ENCODE assay signal across 1 cellular context in genomic region chr14:67619446-67620216, GRCh38.
A peak's percentile ranks its signal among the peaks of the same experiment; 100 is the strongest.
TF ChIP-seq lines count a peak whose summit lies in the region.

ARG2 (plus strand) TSS chr14:67619920; CDS start chr14:67619978, 58 bp downstream.

TF ChIP-seq in HEK293, 187 proteins besides CTCF, POLR2A, EP300 and RAD21 (continued from another document):
- no peak for TF ChIP-seq ZBTB49 (tag by site-specific recombination; IDR thresholded peaks at IDR 0.05; ENCODE audit: low read depth)
- TF ChIP-seq ZNF571 (tag by site-specific recombination; IDR thresholded peaks at IDR 0.05): no peak
- no peak for TF ChIP-seq ZNF624 (tag by site-specific recombination; IDR thresholded peaks at IDR 0.05)
- TF ChIP-seq, protein P1, sequence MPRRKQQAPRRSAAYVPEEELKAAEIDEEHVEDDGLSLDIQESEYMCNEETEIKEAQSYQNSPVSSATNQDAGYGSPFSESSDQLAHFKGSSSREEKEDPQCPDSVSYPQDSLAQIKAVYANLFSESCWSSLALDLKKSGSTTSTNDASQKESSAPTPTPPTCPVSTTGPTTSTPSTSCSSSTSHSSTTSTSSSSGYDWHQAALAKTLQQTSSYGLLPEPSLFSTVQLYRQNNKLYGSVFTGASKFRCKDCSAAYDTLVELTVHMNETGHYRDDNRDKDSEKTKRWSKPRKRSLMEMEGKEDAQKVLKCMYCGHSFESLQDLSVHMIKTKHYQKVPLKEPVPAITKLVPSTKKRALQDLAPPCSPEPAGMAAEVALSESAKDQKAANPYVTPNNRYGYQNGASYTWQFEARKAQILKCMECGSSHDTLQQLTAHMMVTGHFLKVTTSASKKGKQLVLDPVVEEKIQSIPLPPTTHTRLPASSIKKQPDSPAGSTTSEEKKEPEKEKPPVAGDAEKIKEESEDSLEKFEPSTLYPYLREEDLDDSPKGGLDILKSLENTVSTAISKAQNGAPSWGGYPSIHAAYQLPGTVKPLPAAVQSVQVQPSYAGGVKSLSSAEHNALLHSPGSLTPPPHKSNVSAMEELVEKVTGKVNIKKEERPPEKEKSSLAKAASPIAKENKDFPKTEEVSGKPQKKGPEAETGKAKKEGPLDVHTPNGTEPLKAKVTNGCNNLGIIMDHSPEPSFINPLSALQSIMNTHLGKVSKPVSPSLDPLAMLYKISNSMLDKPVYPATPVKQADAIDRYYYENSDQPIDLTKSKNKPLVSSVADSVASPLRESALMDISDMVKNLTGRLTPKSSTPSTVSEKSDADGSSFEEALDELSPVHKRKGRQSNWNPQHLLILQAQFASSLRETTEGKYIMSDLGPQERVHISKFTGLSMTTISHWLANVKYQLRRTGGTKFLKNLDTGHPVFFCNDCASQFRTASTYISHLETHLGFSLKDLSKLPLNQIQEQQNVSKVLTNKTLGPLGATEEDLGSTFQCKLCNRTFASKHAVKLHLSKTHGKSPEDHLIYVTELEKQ (tag by site-specific recombination; IDR thresholded peaks at IDR 0.05; ENCODE audit: borderline replicate concordance): peak; percentile 41; the same call in 1 of the 2 replicates
- no peak for TF ChIP-seq SETDB1 (IDR thresholded peaks at IDR 0.05; ENCODE audit: insufficient read length, low read length)
- TF ChIP-seq, protein P2, sequence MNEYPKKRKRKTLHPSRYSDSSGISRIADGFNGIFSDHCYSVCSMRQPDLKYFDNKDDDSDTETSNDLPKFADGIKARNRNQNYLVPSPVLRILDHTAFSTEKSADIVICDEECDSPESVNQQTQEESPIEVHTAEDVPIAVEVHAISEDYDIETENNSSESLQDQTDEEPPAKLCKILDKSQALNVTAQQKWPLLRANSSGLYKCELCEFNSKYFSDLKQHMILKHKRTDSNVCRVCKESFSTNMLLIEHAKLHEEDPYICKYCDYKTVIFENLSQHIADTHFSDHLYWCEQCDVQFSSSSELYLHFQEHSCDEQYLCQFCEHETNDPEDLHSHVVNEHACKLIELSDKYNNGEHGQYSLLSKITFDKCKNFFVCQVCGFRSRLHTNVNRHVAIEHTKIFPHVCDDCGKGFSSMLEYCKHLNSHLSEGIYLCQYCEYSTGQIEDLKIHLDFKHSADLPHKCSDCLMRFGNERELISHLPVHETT (tag by site-specific recombination; IDR thresholded peaks at IDR 0.05): peak; percentile 68; the same call in 1 of the 2 replicates
- peak; percentile 63; the same call in 1 of the 2 replicates for TF ChIP-seq ZNF843 (tag by site-specific recombination; IDR thresholded peaks at IDR 0.05)
- peak; percentile 64; the same call in 1 of the 2 replicates for TF ChIP-seq EGR2 (tag by site-specific recombination; IDR thresholded peaks at IDR 0.05; ENCODE audit: low read depth)
- TF ChIP-seq REPIN1 (tag by site-specific recombination; IDR thresholded peaks at IDR 0.05; ENCODE audit: low read depth): no peak
- TF ChIP-seq, protein P3, sequence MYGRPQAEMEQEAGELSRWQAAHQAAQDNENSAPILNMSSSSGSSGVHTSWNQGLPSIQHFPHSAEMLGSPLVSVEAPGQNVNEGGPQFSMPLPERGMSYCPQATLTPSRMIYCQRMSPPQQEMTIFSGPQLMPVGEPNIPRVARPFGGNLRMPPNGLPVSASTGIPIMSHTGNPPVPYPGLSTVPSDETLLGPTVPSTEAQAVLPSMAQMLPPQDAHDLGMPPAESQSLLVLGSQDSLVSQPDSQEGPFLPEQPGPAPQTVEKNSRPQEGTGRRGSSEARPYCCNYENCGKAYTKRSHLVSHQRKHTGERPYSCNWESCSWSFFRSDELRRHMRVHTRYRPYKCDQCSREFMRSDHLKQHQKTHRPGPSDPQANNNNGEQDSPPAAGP (tag by site-specific recombination; IDR thresholded peaks at IDR 0.05): peak; percentile 91
- peak; percentile 56 for TF ChIP-seq ZNF24 (tag by site-specific recombination; IDR thresholded peaks at IDR 0.05)
- TF ChIP-seq ZNF510 (tag by site-specific recombination; IDR thresholded peaks at IDR 0.05; ENCODE audit: insufficient replicate concordance): no peak
- no peak for TF ChIP-seq ZNF354C (tag by site-specific recombination; IDR thresholded peaks at IDR 0.05; ENCODE audit: borderline replicate concordance, low read depth)
- TF ChIP-seq, protein P4, sequence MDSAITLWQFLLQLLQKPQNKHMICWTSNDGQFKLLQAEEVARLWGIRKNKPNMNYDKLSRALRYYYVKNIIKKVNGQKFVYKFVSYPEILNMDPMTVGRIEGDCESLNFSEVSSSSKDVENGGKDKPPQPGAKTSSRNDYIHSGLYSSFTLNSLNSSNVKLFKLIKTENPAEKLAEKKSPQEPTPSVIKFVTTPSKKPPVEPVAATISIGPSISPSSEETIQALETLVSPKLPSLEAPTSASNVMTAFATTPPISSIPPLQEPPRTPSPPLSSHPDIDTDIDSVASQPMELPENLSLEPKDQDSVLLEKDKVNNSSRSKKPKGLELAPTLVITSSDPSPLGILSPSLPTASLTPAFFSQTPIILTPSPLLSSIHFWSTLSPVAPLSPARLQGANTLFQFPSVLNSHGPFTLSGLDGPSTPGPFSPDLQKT (IDR thresholded peaks at IDR 0.05; ENCODE audit: borderline replicate concordance, low read depth, low read length): no peak
- TF ChIP-seq ZNF148 (tag by site-specific recombination; IDR thresholded peaks at IDR 0.05; ENCODE audit: borderline replicate concordance): peak; percentile 29; the same call in 1 of the 2 replicates
- TF ChIP-seq ZBTB11 (tag by site-specific recombination; conservative IDR thresholded peaks at IDR 0.05; ENCODE audit: low read depth): no peak
- TF ChIP-seq ZNF610 (tag by site-specific recombination; IDR thresholded peaks at IDR 0.05; ENCODE audit: borderline replicate concordance): 0 out of 2 replicates have a peak, but pooled peaks have one; percentile 23
- no peak for TF ChIP-seq ZNF555 (tag by site-specific recombination; conservative IDR thresholded peaks at IDR 0.05)
- no peak for TF ChIP-seq ZNF16 (tag by site-specific recombination; IDR thresholded peaks at IDR 0.05; ENCODE audit: low read depth)
- peak; percentile 96 for TF ChIP-seq KLF9 (tag by site-specific recombination; IDR thresholded peaks at IDR 0.05; ENCODE audit: low read depth)
- TF ChIP-seq PATZ1 (tag by site-specific recombination; IDR thresholded peaks at IDR 0.05): peak; percentile 95
- TF ChIP-seq ZNF623 (tag by site-specific recombination; IDR thresholded peaks at IDR 0.05): 0 out of 2 replicates have a peak, but pooled peaks have one; percentile 4
- TF ChIP-seq MEIS1 (CRISPR knock-in tag; IDR thresholded peaks at IDR 0.05; ENCODE audit: borderline replicate concordance): no peak
- no peak for TF ChIP-seq ZNF239 (tag by site-specific recombination; IDR thresholded peaks at IDR 0.05)
- peak; percentile 28; the same call in 1 of the 2 replicates for TF ChIP-seq IKZF3 (tag by site-specific recombination; IDR thresholded peaks at IDR 0.05)
- no peak for TF ChIP-seq ZNF621 (tag by site-specific recombination; IDR thresholded peaks at IDR 0.05)
- TF ChIP-seq ZFHX2 (tag by site-specific recombination; conservative IDR thresholded peaks at IDR 0.05): peak; percentile 86
- peak; percentile 50; the same call in 1 of the 2 replicates for TF ChIP-seq ZSCAN30 (tag by site-specific recombination; IDR thresholded peaks at IDR 0.05)
- no peak for TF ChIP-seq ZNF311 (tag by site-specific recombination; IDR thresholded peaks at IDR 0.05; ENCODE audit: borderline replicate concordance)
- TF ChIP-seq ZNF48 (tag by site-specific recombination; IDR thresholded peaks at IDR 0.05): no peak
- no peak for TF ChIP-seq ZNF664 (tag by site-specific recombination; IDR thresholded peaks at IDR 0.05)
- no peak for TF ChIP-seq ZNF530 (tag by site-specific recombination; IDR thresholded peaks at IDR 0.05; ENCODE audit: low read depth)
